8 cellular contexts compared by ENCODE assay signal in the genomic region with DNA sequence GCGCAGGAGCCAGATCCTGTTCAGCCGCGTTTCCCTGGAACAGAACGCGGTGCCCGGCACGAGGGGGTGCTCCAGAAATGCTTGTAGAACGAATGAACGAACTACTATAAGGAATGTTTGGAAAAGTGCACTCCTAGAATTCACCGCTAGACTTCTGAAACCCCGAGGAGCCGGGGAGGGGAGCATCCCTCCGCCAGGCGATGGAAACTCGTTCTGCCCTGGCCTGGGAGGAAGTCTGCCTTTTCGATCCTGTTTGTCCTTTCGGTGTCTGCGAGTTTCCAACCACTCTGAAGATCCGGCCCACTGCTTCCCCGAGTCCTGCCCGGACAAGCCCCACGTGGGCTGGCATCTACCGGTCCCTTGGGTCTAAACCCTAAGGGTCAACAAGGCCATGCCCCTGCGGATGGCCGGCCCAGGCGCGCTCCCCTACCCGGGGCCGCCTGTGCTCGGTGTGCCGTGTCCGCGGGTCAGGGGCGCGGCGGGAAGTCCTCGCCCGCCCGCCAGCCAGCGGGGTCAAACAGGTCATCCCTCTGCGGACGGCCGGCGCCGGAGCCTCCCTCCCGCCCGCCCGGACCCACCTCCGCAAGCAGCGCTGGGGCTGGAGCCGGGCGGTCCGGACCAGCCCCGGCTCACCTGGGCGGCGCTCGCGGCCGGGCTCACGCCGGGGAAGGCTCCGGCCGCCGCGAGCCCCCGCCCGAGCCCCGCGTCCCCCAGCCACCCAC. TPM values are rescaled to one million over a fixed set of nuclear protein-coding genes. Genes with fewer than 3 reads are reported as not detected.
DNase-seq lines count a peak whose midpoint lies in the region; ATAC-seq and TF ChIP-seq lines count a peak whose summit lies in the region.

No MANE protein-coding gene starts in this region.

- H3K4me1 Mint-ChIP-seq in endodermal cell: peaks cover 30% of the 10 kb centered on the region

- WGBS in endodermal cell (ENCODE audit: insufficient coverage in 1 of 2, insufficient read length in 1 of 2), 2 experiments: 0 to 1% methylated on average over 17 to 69 of the region's 69 CpGs

- H3K27me3 Mint-ChIP-seq in endodermal cell (ENCODE audit: insufficient read depth): peaks cover 15% of the 10 kb centered on the region

- TF ChIP-seq CTCF in endodermal cell (conservative IDR thresholded peaks at IDR 0.05) (peak; percentile 63), mucosa of descending colon (IDR thresholded peaks at IDR 0.05) (no peak)

- H3K36me3 Mint-ChIP-seq in endodermal cell (ENCODE audit: low read depth): peaks cover 3% of the 10 kb centered on the region

- intact Hi-C loops in mucosa of descending colon (cut with DNase I, micrococcal nuclease): loop anchor here in 1 of 2 donors (5.0 to 10.0 kb wide), 2 partner anchors 120 to 838 kb away; no protein-coding TSS in a partner anchor

- no peaks in the 10 kb centered on the region for H3K27me3 ChIP-seq in endodermal cell (ENCODE audit: control insufficient read depth, insufficient read depth, low read length, poor library complexity, severe bottlenecking)

- H3K36me3 ChIP-seq in endodermal cell (ENCODE audit: control insufficient read depth, insufficient read depth, low read length): peaks cover 24% of the 10 kb centered on the region
- H3K36me3 ChIP-seq in mucosa of descending colon (ENCODE audit: low read depth): no peaks in the 10 kb centered on the region

- H3K4me3 Mint-ChIP-seq in endodermal cell: peak overlapping the region; percentile 76

- H3K9me3 ChIP-seq in endodermal cell (ENCODE audit: control insufficient read depth, low read length): no peaks in the 10 kb centered on the region
- no peaks in the 10 kb centered on the region for H3K9me3 ChIP-seq in mucosa of descending colon

- peak overlapping the region; percentile 92 for H3K4me3 ChIP-seq in endodermal cell (ENCODE audit: low read length)
- H3K4me3 ChIP-seq in mucosa of descending colon: peak overlapping the region; percentile 44

- H3K4me1 ChIP-seq in endodermal cell (ENCODE audit: control insufficient read depth, insufficient read depth, low read length) (peaks cover 11% of the 10 kb centered on the region), mucosa of descending colon (ENCODE audit: low read depth) (peaks cover 9% of the 10 kb centered on the region)

- H3K9me3 Mint-ChIP-seq in endodermal cell: no peaks in the 10 kb centered on the region

- peak overlapping the region; percentile 68 for H3K27ac Mint-ChIP-seq in endodermal cell

- no peak overlapping the region for H3K27ac ChIP-seq in endodermal cell (ENCODE audit: low read depth, low read length)

- ATAC-seq in mucosa of descending colon (peak; percentile 38), GM21515 (IDR thresholded peaks at IDR 0.05; ENCODE audit: unreplicated experiment) (no peak), HG03432 (IDR thresholded peaks at IDR 0.05; ENCODE audit: unreplicated experiment) (no peak), GM19328 (IDR thresholded peaks at IDR 0.05; ENCODE audit: unreplicated experiment) (no peak)

- DNase-seq in GM03348 (ENCODE audit: low spot score): peak; percentile 69
- DNase-seq in NCI-H345 treated with DMSO at 0.1 percent for 48 hours (lab: John Stamatoyannopoulos, UW; ENCODE audit: unreplicated experiment): peak; percentile 20
- peak; percentile 77 for DNase-seq in endodermal cell
- peak in 2 of 3 donors; percentile 37 to 63 for DNase-seq in mucosa of descending colon
- no peak for DNase-seq in GDM1 (lab: John Stamatoyannopoulos, UW)

- peak overlapping the region; percentile 63 for H3K9ac ChIP-seq in endodermal cell (ENCODE audit: extremely low read depth, low read length, poor library complexity, severe bottlenecking)

RNA-seq across cellular contexts. Expression of gene SULF2, which starts 0.5 kb away (rescaled TPM):
- 100 to 1,000 TPM in 1 of 2 donors, 10 to 100 TPM in 1; 75.7 to 146 TPM for total RNA-seq in endodermal cell
- polyA plus RNA-seq in endodermal cell (2013, experiment 1 of 2): 55.0 TPM
- polyA plus RNA-seq in endodermal cell (2013, experiment 2 of 2): 66.7 TPM
- 100 to 1,000 TPM; 102 to 181 (median 144) TPM for total RNA-seq in mucosa of descending colon
